ENCODE assay signal across 24 cellular contexts in genomic region chr3:110413291-110413690, GRCh38.
A peak's percentile ranks its signal among the peaks of the same experiment; 100 is the strongest.
DNase-seq lines count a peak whose midpoint lies in the region; ATAC-seq, FAIRE-seq and TF ChIP-seq lines count a peak whose summit lies in the region.
"Had no signal": no experiment of that assay in that cellular context is flagged by ENCODE, and none has a peak within 500 bp of the region (broad histone marks: within the 10 kb centered on the region; RNA-seq: fewer than 3 reads in every experiment).

No MANE protein-coding gene starts in this region.

- peak overlapping the region; percentile 97 for H2BK5ac ChIP-seq in IMR-90 (ENCODE audit: low read depth, low read length, poor library complexity, severe bottlenecking)

- peaks cover 0 to 3% of the 10 kb centered on the region in 2 experiments; a peak in 1 of 4 replicates for H3K79me1 ChIP-seq in IMR-90 (ENCODE audit: low read depth in 1 of 2, low read length in 2 of 2)

- BruUV-seq in IMR-90 (replicated peaks; lab: Mats Ljungman, UMichigan), result no TSS peak

- H3K4me2 ChIP-seq in A549 (peak overlapping the region; percentile 55; the same call in 2 of the 3 replicates), IMR-90 (ENCODE audit: low read depth, low read length) (no peak overlapping the region), neural progenitor cell (no peak overlapping the region)

- peak overlapping the region; percentile 52 for H2AFZ ChIP-seq in IMR-90 (replicated peaks; ENCODE audit: low read length, poor library complexity)
- H2AFZ ChIP-seq in neural progenitor cell (replicated peaks), result no peak overlapping the region

- H4K5ac ChIP-seq in IMR-90 (ENCODE audit: low read depth, low read length), result peak overlapping the region; percentile 71

- H3K27me3 Mint-ChIP-seq in neural progenitor cell (ENCODE audit: insufficient read depth, low read depth), result no peaks in the 10 kb centered on the region

- H2BK15ac ChIP-seq in IMR-90 (ENCODE audit: low read depth, low read length), result peak overlapping the region; percentile 93

- ATAC-seq in A549 (no peak; a peak in 1 of 6 replicates), IMR-90 (ENCODE audit: low read depth) (no peak), HG02623 (IDR thresholded peaks at IDR 0.05; ENCODE audit: unreplicated experiment) (no peak)
- ATAC-seq: activated T-cell treated with anti-CD3 and anti-CD28 coated beads, Interleukin-2, amount 50 U/mL, for 4 hours; left lung had no signal

- H3K4me1 Mint-ChIP-seq in neural progenitor cell, result peaks cover 20% of the 10 kb centered on the region

- no peak for TF ChIP-seq EP300 in A549 (IDR thresholded peaks at IDR 0.05)

- H3K36me3 Mint-ChIP-seq in neural progenitor cell, result no peaks in the 10 kb centered on the region

- H4K20me1 ChIP-seq in IMR-90 (ENCODE audit: insufficient read depth, low read length), result no peaks in the 10 kb centered on the region
- H4K20me1 ChIP-seq in neural progenitor cell (ENCODE audit: low read depth), result no peaks in the 10 kb centered on the region

- H3K9ac ChIP-seq in IMR-90 (ENCODE audit: low read depth, low read length), result no peak overlapping the region; the same call in 1 of the 2 replicates
- H3K9ac ChIP-seq in neural progenitor cell, result no peak overlapping the region

- DNase-seq in A549 (ENCODE audit: low read depth in 1 of 2, low spot score in 1 of 2), result no peak
- no peak for DNase-seq in IMR-90
- peak; percentile 4 for DNase-seq in cerebellar cortex (ENCODE audit: low spot score)
- DNase-seq in neural progenitor cell (ENCODE audit: low spot score), result no peak
- no peak for DNase-seq in stimulated activated naive CD4-positive, alpha-beta T cell treated with Interleukin-2 at 50 U/mL for 16 hours (lab: John Stamatoyannopoulos, UW)
- DNase-seq in activated CD4-positive, alpha-beta T cell treated with anti-CD3 and anti-CD28 coated beads for 48 hours, result no peak
- DNase-seq: activated CD4-positive, CD25-positive, alpha-beta regulatory T cell; activated naive CD4-positive, alpha-beta T cell treated with anti-CD3 and anti-CD28 coated beads, Interleukin-2, amount 50 U/mL, for 16 hours; activated T-cell treated with anti-CD3 and anti-CD28 coated beads, Interleukin-2, amount 50 U/mL, for 4 hours; colonic mucosa; heart right ventricle; KBM-7; left lung; NCI-H1105 treated with DMSO at 0.1 percent for 48 hours; nucleus accumbens; Peyer's patch; T-helper 9 cell had no signal

- peak overlapping the region; percentile 92 to 97 for H4K8ac ChIP-seq in IMR-90 (ENCODE audit: low read depth in 2 of 2, low read length in 2 of 2)

- H3K4me1 ChIP-seq in A549 (peaks cover 26% of the 10 kb centered on the region), IMR-90 (ENCODE audit: control insufficient read depth, insufficient read depth, low read length) (peaks cover 12% of the 10 kb centered on the region), mesodermal cell (ENCODE audit: control insufficient read depth, insufficient read depth, low read length, poor library complexity, severe bottlenecking) (peaks cover 9% of the 10 kb centered on the region), neural progenitor cell (no peaks in the 10 kb centered on the region)
- H3K4me1 ChIP-seq: colonic mucosa, heart right ventricle, left lung, Peyer's patch, suprapubic skin, vagina had no signal

- H3K27ac Mint-ChIP-seq in neural progenitor cell, result no peak overlapping the region

- no peak for FAIRE-seq in A549 (lab: Jason Lieb, UNC)
- FAIRE-seq: endometrium, G401.6 had no signal

- no peaks in the 10 kb centered on the region for H3K36me3 ChIP-seq in IMR-90 (ENCODE audit: control insufficient read depth, insufficient read depth, low read length)
- no peaks in the 10 kb centered on the region for H3K36me3 ChIP-seq in mesodermal cell (ENCODE audit: control insufficient read depth, insufficient read depth, low read length)
- no peaks in the 10 kb centered on the region for H3K36me3 ChIP-seq in neural progenitor cell
- H3K36me3 ChIP-seq: colonic mucosa, heart right ventricle, left lung, Peyer's patch, suprapubic skin, vagina had no signal

- H2BK20ac ChIP-seq in IMR-90 (ENCODE audit: low read depth, low read length), result peak overlapping the region; percentile 99

- TF ChIP-seq POLR2A in A549 (IDR thresholded peaks at IDR 0.05; ENCODE audit: low read length) (no peak), IMR-90 (IDR thresholded peaks at IDR 0.05; ENCODE audit: low read depth, low read length) (no peak)

- no peaks in the 10 kb centered on the region for H3K9me3 Mint-ChIP-seq in neural progenitor cell
- H3K9me3 Mint-ChIP-seq: activated T-cell treated with anti-CD3 and anti-CD28 coated beads, Interleukin-2, amount 50 U/mL, for 4 hours had no signal

- intact Hi-C loops in IMR-90 (cut with micrococcal nuclease), result loop anchor here (5.0 to 10.0 kb wide), 2 partner anchors 659 to 878 kb away; partner anchors contain the start of gene NECTIN3

- no peaks in the 10 kb centered on the region for H3K79me2 ChIP-seq in neural progenitor cell (ENCODE audit: low read depth)

- peak overlapping the region; percentile 3 for H2AK9ac ChIP-seq in IMR-90 (replicated peaks; ENCODE audit: low read depth, low read length, poor library complexity)

- peak overlapping the region; percentile 99 for H4K91ac ChIP-seq in IMR-90 (ENCODE audit: insufficient read depth, low read depth, low read length)

- in situ Hi-C loops in IMR-90 (cut with MboI; ENCODE audit: low sequenced_read_pairs), result no loop called here

- peaks cover 3% of the 10 kb centered on the region; the same call in 1 of the 2 replicates for H3K9me1 ChIP-seq in IMR-90 (ENCODE audit: insufficient read depth, low read length)

- TF ChIP-seq RAD21 in A549 (conservative IDR thresholded peaks at IDR 0.05 in 1 of 2, IDR thresholded peaks at IDR 0.05 in 1 of 2) (no peak), IMR-90 (IDR thresholded peaks at IDR 0.05; ENCODE audit: low read length) (no peak)

- TF ChIP-seq CTCF in A549 (IDR thresholded peaks at IDR 0.05), result no peak
- TF ChIP-seq CTCF in IMR-90 (conservative IDR thresholded peaks at IDR 0.05; ENCODE audit: low read depth, low read length), result no peak
- TF ChIP-seq CTCF in neural progenitor cell (IDR thresholded peaks at IDR 0.05), result no peak

- peak overlapping the region; percentile 96 for H2AK5ac ChIP-seq in IMR-90 (ENCODE audit: low read depth, low read length)

- peak overlapping the region; percentile 82 for H3K56ac ChIP-seq in IMR-90 (ENCODE audit: extremely low read depth, insufficient read depth, low read length)

- dilution Hi-C loops in IMR-90 (cut with HindIII; ENCODE audit: low sequenced_read_pairs, unreplicated experiment), result no loop called here

- H3K27ac ChIP-seq in A549, result peak overlapping the region; percentile 72 to 86; a peak in 5 of 6 replicates
- peak overlapping the region; percentile 95 for H3K27ac ChIP-seq in IMR-90 (ENCODE audit: insufficient read depth, low read length)
- peak overlapping the region; percentile 86 for H3K27ac ChIP-seq in mesodermal cell (ENCODE audit: low read depth, low read length, severe bottlenecking)
- H3K27ac ChIP-seq in neural progenitor cell, result no peak overlapping the region
- H3K27ac ChIP-seq: C4-2B, colonic mucosa, left lung, Peyer's patch, vagina had no signal

- H3K23ac ChIP-seq in IMR-90 (ENCODE audit: low read depth, low read length), result peak overlapping the region; percentile 96

- no peaks in the 10 kb centered on the region for H3F3A ChIP-seq in neural progenitor cell (ENCODE audit: low read depth)

- POLR2A ChIA-PET in A549 (lab: Yijun Ruan, JAX) (no interaction called here), IMR-90 (lab: Charles Lee; ENCODE audit: unreplicated experiment) (no interaction called here)

- H3K9me3 ChIP-seq in A549, result 0 out of 3 replicates have a peak, but pooled peaks cover 2% of the 10 kb centered on the region
- no peaks in the 10 kb centered on the region for H3K9me3 ChIP-seq in IMR-90 (ENCODE audit: control insufficient read depth, insufficient read depth, low read length)
- H3K9me3 ChIP-seq in mesodermal cell (ENCODE audit: control insufficient read depth, low read length), result no peaks in the 10 kb centered on the region
- H3K9me3 ChIP-seq in neural progenitor cell (ENCODE audit: low read depth), result no peaks in the 10 kb centered on the region
- H3K9me3 ChIP-seq: colonic mucosa, heart right ventricle, left lung, Peyer's patch, suprapubic skin, vagina had no signal

- H3K27me3 ChIP-seq in IMR-90 (ENCODE audit: control insufficient read depth, insufficient read depth, low read length) (no peaks in the 10 kb centered on the region), neural progenitor cell (no peaks in the 10 kb centered on the region)
- H3K27me3 ChIP-seq: colonic mucosa, heart right ventricle, left lung, Peyer's patch, suprapubic skin, vagina had no signal

- H3K4me3 ChIP-seq in A549 (no peak overlapping the region), IMR-90 (ENCODE audit: insufficient read depth, low read depth, low read length) (no peak overlapping the region), mesodermal cell (ENCODE audit: extremely low read depth, insufficient read depth, low read length, poor library complexity, severe bottlenecking) (no peak overlapping the region), neural progenitor cell (no peak overlapping the region)
- H3K4me3 ChIP-seq: colonic mucosa, heart right ventricle, left lung, Peyer's patch, suprapubic skin, vagina had no signal

- H3K4me3 Mint-ChIP-seq in neural progenitor cell, result no peak overlapping the region
- H3K4me3 Mint-ChIP-seq: activated T-cell treated with anti-CD3 and anti-CD28 coated beads, Interleukin-2, amount 50 U/mL, for 4 hours had no signal

- CTCF ChIA-PET in A549 (lab: Yijun Ruan, JAX) (no interaction called here), IMR-90 (lab: Yijun Ruan, JAX) (interaction anchor here (0.5 to 0.9 kb wide), 2 partner anchors 16 to 26 kb away, joined by 3 to 5 read pairs; no protein-coding TSS in a partner anchor)

- peak overlapping the region; percentile 93 for H3K18ac ChIP-seq in IMR-90 (ENCODE audit: low read depth, low read length)

- H3K14ac ChIP-seq in IMR-90 (replicated peaks; ENCODE audit: low read depth, low read length), result peak overlapping the region; percentile 97

- WGBS in A549 (ENCODE audit: missing lambda C conversion rate), result 97% methylated on average over 3 of the region's 3 CpGs
- WGBS in IMR-90 (ENCODE audit: extremely low coverage in 2 of 2, insufficient read length in 1 of 2), 2 experiments, result 80% methylated on average over 1 of the region's 3 CpGs; no CpG with 5 or more reads in 1 of the 2 experiments
- 87 to 100% methylated on average over 2 to 3 of the region's 3 CpGs for WGBS in mesodermal cell (ENCODE audit: insufficient coverage in 2 of 2), 2 experiments

- peak overlapping the region; percentile 100 for H2BK120ac ChIP-seq in IMR-90 (ENCODE audit: low read depth, low read length)

- peak overlapping the region; percentile 99 for H3K4ac ChIP-seq in IMR-90 (ENCODE audit: low read depth, low read length)

TF ChIP-seq in A549, 52 proteins besides CTCF, POLR2A, EP300 and RAD21 (continues in another document):
- TF ChIP-seq JUN (IDR thresholded peaks at IDR 0.05) (no peak), MYC (IDR thresholded peaks at IDR 0.05; ENCODE audit: borderline replicate concordance, low read length) (no peak), RCOR1 (IDR thresholded peaks at IDR 0.05; ENCODE audit: low read depth, low read length) (no peak), SREBF2 (IDR thresholded peaks at IDR 0.05) (no peak)
